In the genomic region with DNA sequence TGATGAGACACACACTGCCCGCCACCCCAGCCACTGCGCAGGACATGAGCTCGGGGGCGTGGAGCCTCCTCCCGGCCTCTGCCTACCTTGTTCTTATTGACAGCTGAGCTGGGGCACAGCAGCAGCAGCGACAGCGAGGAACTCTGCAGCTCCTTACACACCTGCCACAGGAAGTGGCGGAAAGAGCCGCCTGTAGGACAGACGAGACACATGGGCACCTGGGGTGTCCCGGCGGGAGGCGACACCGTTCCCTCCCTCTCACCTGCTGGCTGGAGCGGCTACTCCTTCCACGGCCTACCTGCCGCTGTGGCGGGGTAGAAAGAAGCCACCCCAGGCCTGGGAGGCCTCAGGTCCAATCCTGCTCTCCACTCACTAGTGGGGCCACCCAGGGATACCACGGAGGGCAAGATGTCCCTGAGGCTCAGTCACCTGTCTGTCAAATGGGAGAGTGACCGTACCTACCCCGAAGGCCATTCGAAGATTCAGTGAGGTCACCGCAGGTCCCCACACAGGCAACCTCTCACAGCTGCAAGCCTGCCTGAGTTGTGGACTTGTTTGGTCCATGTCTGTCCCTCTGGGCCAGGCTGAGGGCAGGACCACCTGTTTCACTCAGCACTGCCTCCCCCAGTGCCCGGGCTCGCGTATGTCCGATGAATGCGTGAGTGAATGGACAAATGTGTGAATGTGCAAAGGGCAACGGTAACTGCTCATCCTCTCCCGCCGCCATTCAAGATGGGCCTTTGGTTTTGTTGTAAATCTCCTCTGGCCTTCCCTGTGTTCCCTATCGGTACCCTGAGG, we compare ENCODE assay signal across 2 cellular contexts.
A peak's percentile ranks its signal among the peaks of the same experiment; 100 is the strongest.
TF ChIP-seq lines count a peak whose summit lies in the region.

No MANE protein-coding gene starts in this region.

TF ChIP-seq in IMR-90, 13 proteins besides CTCF, POLR2A, EP300 and RAD21:
- no peak for TF ChIP-seq SMC3 (IDR thresholded peaks at IDR 0.05; ENCODE audit: low read depth, low read length)
- TF ChIP-seq MAFK (IDR thresholded peaks at IDR 0.05; ENCODE audit: low read depth, low read length), result no peak
- TF ChIP-seq RFX5 (IDR thresholded peaks at IDR 0.05; ENCODE audit: low read depth, low read length), result no peak
- TF ChIP-seq, protein P1, sequence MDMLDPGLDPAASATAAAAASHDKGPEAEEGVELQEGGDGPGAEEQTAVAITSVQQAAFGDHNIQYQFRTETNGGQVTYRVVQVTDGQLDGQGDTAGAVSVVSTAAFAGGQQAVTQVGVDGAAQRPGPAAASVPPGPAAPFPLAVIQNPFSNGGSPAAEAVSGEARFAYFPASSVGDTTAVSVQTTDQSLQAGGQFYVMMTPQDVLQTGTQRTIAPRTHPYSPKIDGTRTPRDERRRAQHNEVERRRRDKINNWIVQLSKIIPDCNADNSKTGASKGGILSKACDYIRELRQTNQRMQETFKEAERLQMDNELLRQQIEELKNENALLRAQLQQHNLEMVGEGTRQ (IDR thresholded peaks at IDR 0.05; ENCODE audit: low read depth, low read length), result no peak
- TF ChIP-seq NFE2L2 (IDR thresholded peaks at IDR 0.05; ENCODE audit: low read depth, low read length), result no peak
- no peak for TF ChIP-seq FOS (IDR thresholded peaks at IDR 0.05; ENCODE audit: low read depth, low read length)
- TF ChIP-seq BHLHE40 (IDR thresholded peaks at IDR 0.05; ENCODE audit: low read depth, low read length), result no peak
- no peak for TF ChIP-seq MXI1 (IDR thresholded peaks at IDR 0.05; ENCODE audit: borderline replicate concordance, low read depth, low read length)
- TF ChIP-seq, protein P2, sequence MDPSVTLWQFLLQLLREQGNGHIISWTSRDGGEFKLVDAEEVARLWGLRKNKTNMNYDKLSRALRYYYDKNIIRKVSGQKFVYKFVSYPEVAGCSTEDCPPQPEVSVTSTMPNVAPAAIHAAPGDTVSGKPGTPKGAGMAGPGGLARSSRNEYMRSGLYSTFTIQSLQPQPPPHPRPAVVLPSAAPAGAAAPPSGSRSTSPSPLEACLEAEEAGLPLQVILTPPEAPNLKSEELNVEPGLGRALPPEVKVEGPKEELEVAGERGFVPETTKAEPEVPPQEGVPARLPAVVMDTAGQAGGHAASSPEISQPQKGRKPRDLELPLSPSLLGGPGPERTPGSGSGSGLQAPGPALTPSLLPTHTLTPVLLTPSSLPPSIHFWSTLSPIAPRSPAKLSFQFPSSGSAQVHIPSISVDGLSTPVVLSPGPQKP (IDR thresholded peaks at IDR 0.05; ENCODE audit: borderline replicate concordance, low read depth, low read length), result no peak
- TF ChIP-seq CHD1 (IDR thresholded peaks at IDR 0.05; ENCODE audit: low read depth, low read length), result no peak
- TF ChIP-seq MAZ (IDR thresholded peaks at IDR 0.05; ENCODE audit: borderline replicate concordance, low read depth, low read length), result no peak
- TF ChIP-seq RCOR1 (IDR thresholded peaks at IDR 0.05; ENCODE audit: insufficient replicate concordance, low read length), result no peak
- TF ChIP-seq CEBPB (IDR thresholded peaks at IDR 0.05; ENCODE audit: low read depth, low read length), result no peak

TF ChIP-seq in K562, 482 proteins besides CTCF, POLR2A, EP300 and RAD21:
- TF ChIP-seq KAT2B (IDR thresholded peaks at IDR 0.05; ENCODE audit: low read depth, low read length) (no peak), ZNF778 (CRISPR knock-in tag; IDR thresholded peaks at IDR 0.05) (no peak), PTTG1 (tag; IDR thresholded peaks at IDR 0.05; ENCODE audit: low read depth) (no peak), POLR2G (IDR thresholded peaks at IDR 0.05; ENCODE audit: low read depth, low read length) (peak; percentile 40; the same call in 1 of the 2 replicates), ZNF41 (CRISPR knock-in tag; conservative IDR thresholded peaks at IDR 0.05) (no peak), HMGN3 (IDR thresholded peaks at IDR 0.05; ENCODE audit: borderline replicate concordance, extremely low read depth, insufficient read length, low read depth, low read length) (no peak), ZNF24 (IDR thresholded peaks at IDR 0.05) (no peak), JUNB (CRISPR knock-in tag; conservative IDR thresholded peaks at IDR 0.05) (no peak), ZNF23 (CRISPR knock-in tag; IDR thresholded peaks at IDR 0.05) (no peak), ZNF707 (CRISPR knock-in tag; conservative IDR thresholded peaks at IDR 0.05) (no peak), NCOA2 (IDR thresholded peaks at IDR 0.05; ENCODE audit: partially characterized antibody in 2 of 2) (no peak), NR2C2 (CRISPR knock-in tag; IDR thresholded peaks at IDR 0.05) (no peak), NR2C2 (tag; IDR thresholded peaks at IDR 0.05) (no peak), RB1 (IDR thresholded peaks at IDR 0.05; ENCODE audit: low read depth) (no peak), HDGF (IDR thresholded peaks at IDR 0.05) (no peak), MECOM (CRISPR knock-in tag; IDR thresholded peaks at IDR 0.05) (no peak), NFIC (IDR thresholded peaks at IDR 0.05) (no peak), ZNF121 (CRISPR knock-in tag; conservative IDR thresholded peaks at IDR 0.05) (no peak), RBM39 (optimal IDR thresholded peaks at IDR 0.05; ENCODE audit: low read depth, low read length) (no peak), RBM22 (IDR thresholded peaks at IDR 0.05; ENCODE audit: low read depth, low read length, poor library complexity, severe bottlenecking) (peak; percentile 32), SMARCC2 (IDR thresholded peaks at IDR 0.05; ENCODE audit: low read depth) (no peak), ESRRB (CRISPR knock-in tag; IDR thresholded peaks at IDR 0.05; ENCODE audit: borderline replicate concordance) (no peak)
- TF ChIP-seq, protein P3, sequence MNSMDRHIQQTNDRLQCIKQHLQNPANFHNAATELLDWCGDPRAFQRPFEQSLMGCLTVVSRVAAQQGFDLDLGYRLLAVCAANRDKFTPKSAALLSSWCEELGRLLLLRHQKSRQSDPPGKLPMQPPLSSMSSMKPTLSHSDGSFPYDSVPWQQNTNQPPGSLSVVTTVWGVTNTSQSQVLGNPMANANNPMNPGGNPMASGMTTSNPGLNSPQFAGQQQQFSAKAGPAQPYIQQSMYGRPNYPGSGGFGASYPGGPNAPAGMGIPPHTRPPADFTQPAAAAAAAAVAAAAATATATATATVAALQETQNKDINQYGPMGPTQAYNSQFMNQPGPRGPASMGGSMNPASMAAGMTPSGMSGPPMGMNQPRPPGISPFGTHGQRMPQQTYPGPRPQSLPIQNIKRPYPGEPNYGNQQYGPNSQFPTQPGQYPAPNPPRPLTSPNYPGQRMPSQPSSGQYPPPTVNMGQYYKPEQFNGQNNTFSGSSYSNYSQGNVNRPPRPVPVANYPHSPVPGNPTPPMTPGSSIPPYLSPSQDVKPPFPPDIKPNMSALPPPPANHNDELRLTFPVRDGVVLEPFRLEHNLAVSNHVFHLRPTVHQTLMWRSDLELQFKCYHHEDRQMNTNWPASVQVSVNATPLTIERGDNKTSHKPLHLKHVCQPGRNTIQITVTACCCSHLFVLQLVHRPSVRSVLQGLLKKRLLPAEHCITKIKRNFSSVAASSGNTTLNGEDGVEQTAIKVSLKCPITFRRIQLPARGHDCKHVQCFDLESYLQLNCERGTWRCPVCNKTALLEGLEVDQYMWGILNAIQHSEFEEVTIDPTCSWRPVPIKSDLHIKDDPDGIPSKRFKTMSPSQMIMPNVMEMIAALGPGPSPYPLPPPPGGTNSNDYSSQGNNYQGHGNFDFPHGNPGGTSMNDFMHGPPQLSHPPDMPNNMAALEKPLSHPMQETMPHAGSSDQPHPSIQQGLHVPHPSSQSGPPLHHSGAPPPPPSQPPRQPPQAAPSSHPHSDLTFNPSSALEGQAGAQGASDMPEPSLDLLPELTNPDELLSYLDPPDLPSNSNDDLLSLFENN (IDR thresholded peaks at IDR 0.05; ENCODE audit: low read depth in 2 of 2, low read length in 2 of 2), result no peak
- TF ChIP-seq, protein P4, sequence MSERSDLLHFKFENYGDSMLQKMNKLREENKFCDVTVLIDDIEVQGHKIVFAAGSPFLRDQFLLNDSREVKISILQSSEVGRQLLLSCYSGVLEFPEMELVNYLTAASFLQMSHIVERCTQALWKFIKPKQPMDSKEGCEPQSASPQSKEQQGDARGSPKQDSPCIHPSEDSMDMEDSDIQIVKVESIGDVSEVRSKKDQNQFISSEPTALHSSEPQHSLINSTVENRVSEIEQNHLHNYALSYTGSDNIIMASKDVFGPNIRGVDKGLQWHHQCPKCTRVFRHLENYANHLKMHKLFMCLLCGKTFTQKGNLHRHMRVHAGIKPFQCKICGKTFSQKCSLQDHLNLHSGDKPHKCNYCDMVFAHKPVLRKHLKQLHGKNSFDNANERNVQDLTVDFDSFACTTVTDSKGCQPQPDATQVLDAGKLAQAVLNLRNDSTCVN (CRISPR knock-in tag; IDR thresholded peaks at IDR 0.05), result no peak
- TF ChIP-seq, protein P5, sequence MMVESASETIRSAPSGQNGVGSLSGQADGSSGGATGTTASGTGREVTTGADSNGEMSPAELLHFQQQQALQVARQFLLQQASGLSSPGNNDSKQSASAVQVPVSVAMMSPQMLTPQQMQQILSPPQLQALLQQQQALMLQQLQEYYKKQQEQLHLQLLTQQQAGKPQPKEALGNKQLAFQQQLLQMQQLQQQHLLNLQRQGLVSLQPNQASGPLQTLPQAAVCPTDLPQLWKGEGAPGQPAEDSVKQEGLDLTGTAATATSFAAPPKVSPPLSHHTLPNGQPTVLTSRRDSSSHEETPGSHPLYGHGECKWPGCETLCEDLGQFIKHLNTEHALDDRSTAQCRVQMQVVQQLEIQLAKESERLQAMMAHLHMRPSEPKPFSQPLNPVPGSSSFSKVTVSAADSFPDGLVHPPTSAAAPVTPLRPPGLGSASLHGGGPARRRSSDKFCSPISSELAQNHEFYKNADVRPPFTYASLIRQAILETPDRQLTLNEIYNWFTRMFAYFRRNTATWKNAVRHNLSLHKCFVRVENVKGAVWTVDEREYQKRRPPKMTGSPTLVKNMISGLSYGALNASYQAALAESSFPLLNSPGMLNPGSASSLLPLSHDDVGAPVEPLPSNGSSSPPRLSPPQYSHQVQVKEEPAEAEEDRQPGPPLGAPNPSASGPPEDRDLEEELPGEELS (CRISPR knock-in tag; IDR thresholded peaks at IDR 0.05; ENCODE audit: borderline replicate concordance), result no peak
- TF ChIP-seq, protein P6, sequence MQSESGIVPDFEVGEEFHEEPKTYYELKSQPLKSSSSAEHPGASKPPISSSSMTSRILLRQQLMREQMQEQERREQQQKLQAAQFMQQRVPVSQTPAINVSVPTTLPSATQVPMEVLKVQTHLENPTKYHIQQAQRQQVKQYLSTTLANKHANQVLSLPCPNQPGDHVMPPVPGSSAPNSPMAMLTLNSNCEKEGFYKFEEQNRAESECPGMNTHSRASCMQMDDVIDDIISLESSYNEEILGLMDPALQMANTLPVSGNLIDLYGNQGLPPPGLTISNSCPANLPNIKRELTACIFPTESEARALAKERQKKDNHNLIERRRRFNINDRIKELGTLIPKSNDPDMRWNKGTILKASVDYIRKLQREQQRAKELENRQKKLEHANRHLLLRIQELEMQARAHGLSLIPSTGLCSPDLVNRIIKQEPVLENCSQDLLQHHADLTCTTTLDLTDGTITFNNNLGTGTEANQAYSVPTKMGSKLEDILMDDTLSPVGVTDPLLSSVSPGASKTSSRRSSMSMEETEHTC (IDR thresholded peaks at IDR 0.05), result no peak
- TF ChIP-seq, protein P7, sequence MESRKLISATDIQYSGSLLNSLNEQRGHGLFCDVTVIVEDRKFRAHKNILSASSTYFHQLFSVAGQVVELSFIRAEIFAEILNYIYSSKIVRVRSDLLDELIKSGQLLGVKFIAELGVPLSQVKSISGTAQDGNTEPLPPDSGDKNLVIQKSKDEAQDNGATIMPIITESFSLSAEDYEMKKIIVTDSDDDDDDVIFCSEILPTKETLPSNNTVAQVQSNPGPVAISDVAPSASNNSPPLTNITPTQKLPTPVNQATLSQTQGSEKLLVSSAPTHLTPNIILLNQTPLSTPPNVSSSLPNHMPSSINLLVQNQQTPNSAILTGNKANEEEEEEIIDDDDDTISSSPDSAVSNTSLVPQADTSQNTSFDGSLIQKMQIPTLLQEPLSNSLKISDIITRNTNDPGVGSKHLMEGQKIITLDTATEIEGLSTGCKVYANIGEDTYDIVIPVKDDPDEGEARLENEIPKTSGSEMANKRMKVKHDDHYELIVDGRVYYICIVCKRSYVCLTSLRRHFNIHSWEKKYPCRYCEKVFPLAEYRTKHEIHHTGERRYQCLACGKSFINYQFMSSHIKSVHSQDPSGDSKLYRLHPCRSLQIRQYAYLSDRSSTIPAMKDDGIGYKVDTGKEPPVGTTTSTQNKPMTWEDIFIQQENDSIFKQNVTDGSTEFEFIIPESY (CRISPR knock-in tag; IDR thresholded peaks at IDR 0.05), result peak; percentile 67
